In the genomic region with DNA sequence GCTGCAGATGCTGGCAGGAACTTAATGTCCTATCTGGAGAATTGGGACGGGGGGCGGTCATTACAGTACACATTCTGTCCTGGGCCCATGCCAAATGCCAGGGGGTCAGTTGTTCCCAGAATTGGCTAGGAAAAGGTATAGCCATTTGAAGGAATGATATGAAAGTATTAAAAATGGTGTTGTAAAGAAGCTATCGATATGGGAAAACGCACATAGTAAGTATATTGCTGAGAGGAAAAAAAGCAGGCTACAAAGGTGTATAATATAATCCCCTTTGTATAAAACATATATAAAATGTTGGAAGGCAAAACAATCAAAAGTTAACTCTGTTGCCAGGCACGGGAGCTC, we compare ENCODE assay signal across 8 cellular contexts. TPM values are rescaled to one million over a fixed set of nuclear protein-coding genes. Genes with fewer than 3 reads are reported as not detected.
A peak's percentile ranks its signal among the peaks of the same experiment; 100 is the strongest.
DNase-seq lines count a peak whose midpoint lies in the region; FAIRE-seq and TF ChIP-seq lines count a peak whose summit lies in the region.

No MANE protein-coding gene starts in this region.

- H3K9ac ChIP-seq in Karpas-422 (ENCODE audit: low read length): peak overlapping the region; percentile 96
- peak overlapping the region; percentile 66 to 76 for H3K9ac ChIP-seq in duodenal mucosa (ENCODE audit: low read depth in 1 of 2, low read length in 2 of 2)

- H3K9me3 ChIP-seq in BE2C (no peaks in the 10 kb centered on the region), Karpas-422 (ENCODE audit: low read length) (no peaks in the 10 kb centered on the region), duodenal mucosa (ENCODE audit: control insufficient read depth in 1 of 2, low read length in 2 of 2) (no peaks in the 10 kb centered on the region)

- no peak for TF ChIP-seq POLR2A in H54 (IDR thresholded peaks at IDR 0.05; ENCODE audit: low read depth, low read length)

- H3K27me3 ChIP-seq in BE2C (no peaks in the 10 kb centered on the region), Karpas-422 (ENCODE audit: low read length) (no peaks in the 10 kb centered on the region), duodenal mucosa (ENCODE audit: control insufficient read depth in 1 of 2, insufficient read depth in 2 of 2, low read length in 2 of 2) (no peaks in the 10 kb centered on the region)

- H4K20me1 ChIP-seq in Karpas-422 (ENCODE audit: insufficient read depth, low read depth, low read length): no peaks in the 10 kb centered on the region

- peaks cover 20% of the 10 kb centered on the region for H3K36me3 Mint-ChIP-seq in nephron progenitor cell (ENCODE audit: low read depth)

- H3K4me3 ChIP-seq in BE2C (ENCODE audit: low read depth, low read length): peak overlapping the region; percentile 78
- H3K4me3 ChIP-seq in Karpas-422 (ENCODE audit: low read length): peak overlapping the region; percentile 91
- H3K4me3 ChIP-seq in duodenal mucosa (ENCODE audit: low read depth in 1 of 2, low read length in 2 of 2): peak overlapping the region; percentile 74 to 81

- peaks cover 63% of the 10 kb centered on the region for H3K4me1 Mint-ChIP-seq in nephron progenitor cell

- H2AFZ ChIP-seq in Karpas-422 (ENCODE audit: low read length): peak overlapping the region; percentile 73

- H3K4me1 ChIP-seq in BE2C: no peaks in the 10 kb centered on the region
- peaks cover 49% of the 10 kb centered on the region for H3K4me1 ChIP-seq in Karpas-422 (ENCODE audit: low read length)
- peaks cover 48 to 57% of the 10 kb centered on the region in 2 donors for H3K4me1 ChIP-seq in duodenal mucosa (ENCODE audit: control insufficient read depth in 1 of 2, insufficient read depth in 2 of 2, low read length in 2 of 2)

- H3K79me2 ChIP-seq in Karpas-422 (ENCODE audit: low read length): peaks cover 32% of the 10 kb centered on the region

- H3K9me2 ChIP-seq in Karpas-422 (replicated peaks; ENCODE audit: insufficient read depth, low read length): no peaks in the 10 kb centered on the region

- peaks cover 4% of the 10 kb centered on the region for H3K36me3 ChIP-seq in BE2C
- peaks cover 14% of the 10 kb centered on the region; the same call in 1 of the 2 replicates for H3K36me3 ChIP-seq in Karpas-422 (ENCODE audit: insufficient read depth, low read length)
- H3K36me3 ChIP-seq in duodenal mucosa (ENCODE audit: control insufficient read depth in 1 of 2, insufficient read depth in 2 of 2, low read length in 2 of 2): peaks cover 6 to 8% of the 10 kb centered on the region in 2 donors

- H3K27me3 Mint-ChIP-seq in nephron progenitor cell (ENCODE audit: low read depth, poor library complexity): peaks cover 10% of the 10 kb centered on the region

- H3K27ac ChIP-seq in Karpas-422 (ENCODE audit: low read length) (no peak overlapping the region), duodenal mucosa (ENCODE audit: low read depth, low read length) (no peak overlapping the region)

- no peak overlapping the region for H3K27ac Mint-ChIP-seq in nephron progenitor cell

- H3K4me2 ChIP-seq in Karpas-422 (ENCODE audit: low read depth, low read length, poor library complexity, severe bottlenecking): peak overlapping the region; percentile 80

- H3K9me3 Mint-ChIP-seq in nephron progenitor cell: no peaks in the 10 kb centered on the region

- TF ChIP-seq CTCF in BE2C (IDR thresholded peaks at IDR 0.05; ENCODE audit: low read depth, low read length) (no peak), nephron progenitor cell (IDR thresholded peaks at IDR 0.05) (no peak), GM20000 (IDR thresholded peaks at IDR 0.05; ENCODE audit: extremely low read depth, missing control alignments) (no peak)

- FAIRE-seq in H54 (lab: Jason Lieb, UNC): no peak

- no peak for DNase-seq in BE2C
- no peak for DNase-seq in Karpas-422
- no peak for DNase-seq in nephron progenitor cell
- no peak for DNase-seq in H54 (ENCODE audit: insufficient read length, low spot score)
- DNase-seq in GM20000 (ENCODE audit: low spot score): no peak
- no peak for DNase-seq in NCI-H2196 treated with DMSO at 0.1 percent for 48 hours (lab: John Stamatoyannopoulos, UW; ENCODE audit: unreplicated experiment)
- DNase-seq in stimulated activated CD4-positive, alpha-beta T cell treated with anti-CD3 and anti-CD28 coated beads, Interleukin-1b, Interleukin-23, amount 100 ng/mL, for 48 hours: no peak

- peak overlapping the region; percentile 81 for H3K4me3 Mint-ChIP-seq in nephron progenitor cell

RNA-seq across cellular contexts. Expression of a gene that starts 0.5 kb away (rescaled TPM):
- 1.0 TPM for polyA plus RNA-seq in BE2C (2012; ENCODE audit: insufficient read depth, insufficient read length, low read depth)
- 15.3 and 16.0 TPM in 2 replicates for total RNA-seq in Karpas-422 (2014; rRNA removed; shearing (Covaris generic); ENCODE audit: low replicate concordance)

RNA-seq across cellular contexts. Expression of a gene that starts 7.4 kb away (rescaled TPM):
- polyA plus RNA-seq in BE2C (2012; ENCODE audit: insufficient read depth, insufficient read length, low read depth): 30.6 TPM
- 13.2 and 24.0 TPM in 2 replicates for total RNA-seq in Karpas-422 (2014; rRNA removed; shearing (Covaris generic); ENCODE audit: low replicate concordance)

RNA-seq across cellular contexts. Expression of a gene that starts 7.6 kb away (rescaled TPM):
- polyA plus RNA-seq in BE2C (2012; ENCODE audit: insufficient read depth, insufficient read length, low read depth): not detected
- 23,349 and 56,129 TPM in 2 replicates for total RNA-seq in Karpas-422 (2014; rRNA removed; shearing (Covaris generic); ENCODE audit: low replicate concordance)

RNA-seq across cellular contexts. Expression of a gene that starts 8.3 kb away (rescaled TPM):
- polyA plus RNA-seq in BE2C (2012; ENCODE audit: insufficient read depth, insufficient read length, low read depth): not detected
- 26.8 and 35.2 TPM in 2 replicates for total RNA-seq in Karpas-422 (2014; rRNA removed; shearing (Covaris generic); ENCODE audit: low replicate concordance)

RNA-seq across cellular contexts. Expression of a gene that starts 14.7 kb away (rescaled TPM):
- polyA plus RNA-seq in BE2C (2012; ENCODE audit: insufficient read depth, insufficient read length, low read depth): not detected
- total RNA-seq in Karpas-422 (2014; rRNA removed; shearing (Covaris generic); ENCODE audit: low replicate concordance): 97.6 and 117 TPM in 2 replicates
